ENCODE assay signal across 19 cellular contexts in the genomic region with DNA sequence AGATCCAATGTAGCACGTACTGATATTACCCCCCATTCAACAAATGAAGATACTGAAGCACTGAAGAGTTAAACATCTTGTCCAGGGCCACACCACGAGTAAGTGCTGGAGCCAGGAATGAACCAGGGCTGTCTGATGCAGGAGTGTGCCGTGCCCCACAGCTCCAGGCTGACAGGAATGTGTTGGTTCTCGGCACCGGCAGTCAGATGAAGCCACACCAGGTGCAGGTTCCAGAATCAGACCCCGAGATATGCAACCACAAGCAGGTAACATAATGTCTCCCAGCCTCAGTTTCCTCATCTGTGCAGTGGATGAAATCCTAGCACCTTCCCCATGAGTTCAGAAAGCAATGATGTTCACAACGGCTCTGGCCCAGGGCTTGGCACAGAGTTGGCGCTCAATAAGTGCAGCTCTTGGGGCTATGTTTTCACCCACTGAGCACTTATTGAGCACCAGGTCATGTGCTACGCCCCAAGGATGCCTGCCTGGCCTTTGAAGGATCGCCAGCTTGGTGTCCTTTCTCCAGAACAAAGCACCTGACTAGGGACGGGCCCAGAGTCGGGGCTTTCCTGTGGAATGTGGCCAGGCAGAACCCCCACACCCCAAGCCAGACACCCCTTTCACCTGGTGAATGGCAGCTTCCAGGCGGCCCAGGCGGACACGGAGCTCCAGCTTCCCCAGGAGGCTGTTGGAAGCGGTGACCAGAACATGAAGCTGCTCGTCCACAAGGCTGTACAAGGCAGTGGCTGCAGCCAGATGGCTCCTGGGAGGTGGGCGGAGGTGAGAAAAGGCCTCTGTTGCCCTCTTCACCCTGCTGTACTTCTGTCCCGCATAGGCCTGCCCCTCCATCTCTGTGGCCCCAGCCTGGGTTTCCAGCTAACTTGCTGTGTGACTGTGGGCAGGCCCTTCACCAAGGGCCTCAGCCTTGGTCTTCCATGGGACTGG. TPM values are rescaled to one million over a fixed set of nuclear protein-coding genes. Genes with fewer than 3 reads are reported as not detected.
DNase-seq lines count a peak whose midpoint lies in the region; ATAC-seq, FAIRE-seq and TF ChIP-seq lines count a peak whose summit lies in the region.
"Had no signal": no experiment of that assay in that cellular context is flagged by ENCODE, and none has a peak within 500 bp of the region (broad histone marks: within the 10 kb centered on the region; RNA-seq: fewer than 3 reads in every experiment).

No MANE protein-coding gene starts in this region.

- no peak overlapping the region for H3K4me3 ChIP-seq in HepG2 (replicated peaks in 1 of 3; ENCODE audit: insufficient read depth in 1 of 3, low read depth in 2 of 3, low read length in 3 of 3)
- no peak overlapping the region for H3K4me3 ChIP-seq in right lobe of liver
- no peak overlapping the region for H3K4me3 ChIP-seq in trophoblast cell (ENCODE audit: low read depth, low read length)
- H3K4me3 ChIP-seq: BLaER1 had no signal

- H2BK5ac ChIP-seq in trophoblast cell (ENCODE audit: low read depth, low read length, poor library complexity), result peak overlapping the region; percentile 65

- TF ChIP-seq POLR2A in HepG2 (IDR thresholded peaks at IDR 0.05; ENCODE audit: insufficient read depth in 1 of 2, low read depth in 2 of 2, low read length in 2 of 2) (no peak), right lobe of liver (IDR thresholded peaks at IDR 0.05) (no peak)

- H2AK5ac ChIP-seq in trophoblast cell (ENCODE audit: low read length), result peak overlapping the region; percentile 4

- peaks cover 4% of the 10 kb centered on the region; the same call in 1 of the 2 replicates for H4K20me1 ChIP-seq in HepG2 (ENCODE audit: insufficient read depth, low read length)
- H4K20me1 ChIP-seq: BLaER1 had no signal

- peak overlapping the region; percentile 4 for H3K18ac ChIP-seq in trophoblast cell (ENCODE audit: low read length)

- H3K27me3 ChIP-seq in HepG2 (ENCODE audit: control insufficient read depth in 1 of 2, insufficient read depth in 2 of 2, low read length in 2 of 2) (peaks cover 6 to 36% of the 10 kb centered on the region in 2 experiments; a peak in 4 of 5 replicates), right lobe of liver (no peaks in the 10 kb centered on the region), trophoblast cell (ENCODE audit: insufficient read depth, low read length) (no peaks in the 10 kb centered on the region)
- H3K27me3 ChIP-seq: BLaER1 had no signal

- TF ChIP-seq EP300 in HepG2 (IDR thresholded peaks at IDR 0.05; ENCODE audit: low read depth in 2 of 2, low read length in 2 of 2) (no peak), HepG2 (CRISPR knock-in tag; IDR thresholded peaks at IDR 0.05; ENCODE audit: borderline replicate concordance) (no peak)

- H3K9ac ChIP-seq in HepG2 (ENCODE audit: insufficient read depth, low read depth, low read length) (no peak overlapping the region), trophoblast cell (ENCODE audit: low read length) (no peak overlapping the region)
- H3K9ac ChIP-seq: BLaER1 had no signal

- H3K4me2 ChIP-seq in HepG2 (ENCODE audit: low read depth, low read length) (no peak overlapping the region), trophoblast cell (ENCODE audit: low read length) (no peak overlapping the region)
- H3K4me2 ChIP-seq: BLaER1 had no signal

- H3K14ac ChIP-seq in trophoblast cell (ENCODE audit: low read length), result peak overlapping the region; percentile 10

- H4K12ac ChIP-seq in trophoblast cell (ENCODE audit: low read depth, low read length), result no peak overlapping the region

- no peaks in the 10 kb centered on the region for H3K36me3 Mint-ChIP-seq in chondrocyte (ENCODE audit: low read depth)
- no peaks in the 10 kb centered on the region for H3K36me3 Mint-ChIP-seq in activated CD8-positive, alpha-beta T cell treated with anti-CD3 and anti-CD28 coated beads for 36 hours (ENCODE audit: low read depth)

- peak; percentile 4; the same call in 1 of the 3 replicates for ATAC-seq in HepG2
- ATAC-seq in right lobe of liver, result no peak
- ATAC-seq in activated CD8-positive, alpha-beta T cell treated with anti-CD3 and anti-CD28 coated beads for 36 hours, result no peak

- peak overlapping the region; percentile 81 for H4K91ac ChIP-seq in trophoblast cell (ENCODE audit: low read depth, low read length)

- TF ChIP-seq CTCF in HepG2 (CRISPR knock-in tag; IDR thresholded peaks at IDR 0.05) (peak; percentile 20; the same call in 1 of the 2 replicates), right lobe of liver (IDR thresholded peaks at IDR 0.05) (no peak), chondrocyte (IDR thresholded peaks at IDR 0.05) (no peak)
- TF ChIP-seq CTCF in activated CD8-positive, alpha-beta T cell treated with anti-CD3 and anti-CD28 coated beads for 36 hours (IDR thresholded peaks at IDR 0.05), result no peak

- H3K27ac Mint-ChIP-seq in chondrocyte (ENCODE audit: unreplicated experiment), result no peak overlapping the region
- H3K27ac Mint-ChIP-seq in activated CD8-positive, alpha-beta T cell treated with anti-CD3 and anti-CD28 coated beads for 36 hours, result no peak overlapping the region

- CTCF ChIA-PET in HepG2 (lab: Yijun Ruan, JAX; ENCODE audit: low intra/inter-chr PET ratio, low total read pairs), result interaction anchor here (0.6 to 5.4 kb wide), 4 partner anchors 94 to 278 kb away, joined by 3 to 140 read pairs (median 3); no protein-coding TSS in a partner anchor
- CTCF ChIA-PET in activated CD8-positive, alpha-beta T cell treated with anti-CD3 and anti-CD28 coated beads for 36 hours (lab: Charles Lee), result interaction anchor here (0.8 to 7.4 kb wide), 8 partner anchors 24 to 655 kb away, joined by 3 to 68 read pairs (median 8); a partner anchor contains a TSS

- no peak overlapping the region for H3K23ac ChIP-seq in trophoblast cell (ENCODE audit: low read length)

- no peaks in the 10 kb centered on the region for H3K36me3 ChIP-seq in HepG2 (replicated peaks in 1 of 2; ENCODE audit: control insufficient read depth in 1 of 2, insufficient read depth in 2 of 2, low read length in 2 of 2)
- no peaks in the 10 kb centered on the region for H3K36me3 ChIP-seq in right lobe of liver
- H3K36me3 ChIP-seq in trophoblast cell (ENCODE audit: control insufficient read depth in 1 of 2, insufficient read depth in 2 of 2, low read length in 2 of 2), result no peaks in the 10 kb centered on the region
- H3K36me3 ChIP-seq: BLaER1 had no signal

- intact Hi-C loops in HepG2 (cut with micrococcal nuclease; ENCODE audit: unreplicated experiment) (no loop called here), right lobe of liver (cut with DNase I) (loop anchor here in 1 of 2 donors (5.0 kb wide), 1 partner anchor 42 kb away; no protein-coding TSS in a partner anchor)
- intact Hi-C loops in activated CD8-positive, alpha-beta T cell treated with anti-CD3 and anti-CD28 coated beads for 36 hours (cut with micrococcal nuclease), result no loop called here

- BruUV-seq in HepG2 (replicated peaks; lab: Mats Ljungman, UMichigan), result no TSS peak

- no peaks in the 10 kb centered on the region for H3K9me3 Mint-ChIP-seq in chondrocyte (ENCODE audit: low read depth)
- H3K9me3 Mint-ChIP-seq in activated CD8-positive, alpha-beta T cell treated with anti-CD3 and anti-CD28 coated beads for 36 hours, result no peaks in the 10 kb centered on the region

- no peaks in the 10 kb centered on the region for H3K27me3 Mint-ChIP-seq in chondrocyte (ENCODE audit: low read depth)
- H3K27me3 Mint-ChIP-seq in activated CD8-positive, alpha-beta T cell treated with anti-CD3 and anti-CD28 coated beads for 36 hours, result no peaks in the 10 kb centered on the region

- H3K4me1 ChIP-seq in HepG2 (ENCODE audit: insufficient read depth, low read length) (peaks cover 18% of the 10 kb centered on the region; the same call in 1 of the 2 replicates), right lobe of liver (peaks cover 0 to 5% (median 0%) of the 10 kb centered on the region in 4 donors), trophoblast cell (ENCODE audit: control insufficient read depth in 1 of 2, insufficient read depth in 2 of 2, low read length in 2 of 2) (peaks cover 16 to 27% of the 10 kb centered on the region in 2 experiments)

- no peak overlapping the region for H3K4me3 Mint-ChIP-seq in chondrocyte (ENCODE audit: unreplicated experiment)
- H3K4me3 Mint-ChIP-seq in activated CD8-positive, alpha-beta T cell treated with anti-CD3 and anti-CD28 coated beads for 36 hours, result no peak overlapping the region

- peak overlapping the region; percentile 11 for H4K8ac ChIP-seq in trophoblast cell (ENCODE audit: low read depth, low read length)

- FAIRE-seq in HepG2 (lab: Jason Lieb, UNC), result no peak
- FAIRE-seq: GM12892 had no signal

- no peak for DNase-seq in HepG2 (ENCODE audit: low spot score)
- DNase-seq in right lobe of liver, result no peak
- peak; percentile 77 for DNase-seq in chondrocyte (ENCODE audit: low spot score)
- no peak for DNase-seq in trophoblast cell
- no peak for DNase-seq in superior temporal gyrus (ENCODE audit: extremely low spot score)
- no peak for DNase-seq in NCI-H1694 treated with DMSO at 0.1 percent for 48 hours (lab: John Stamatoyannopoulos, UW)
- DNase-seq in activated CD8-positive, alpha-beta T cell treated with anti-CD3 and anti-CD28 coated beads for 36 hours, result no peak
- no peak for DNase-seq in UCSD-AML1 (lab: John Stamatoyannopoulos, UW; ENCODE audit: unreplicated experiment)
- DNase-seq: DMS 273 treated with DMSO at 0.1 percent for 48 hours, H7, NCI-H1436, NCI-H2029 treated with DMSO at 0.1 percent for 48 hours, NCI-H2171 treated with DMSO at 0.1 percent for 48 hours, NCI-H446 treated with DMSO at 0.1 percent for 48 hours, NCI-H748 treated with DMSO at 0.1 percent for 48 hours, OCI-M1, RPMI8226 had no signal

- H2AFZ ChIP-seq in HepG2 (ENCODE audit: low read length), result no peak overlapping the region
- peak overlapping the region; percentile 4 for H2AFZ ChIP-seq in trophoblast cell (ENCODE audit: insufficient read depth, low read length, poor library complexity)

- H3K27ac ChIP-seq in HepG2 (ENCODE audit: extremely low read length, insufficient read depth, low read length), result no peak overlapping the region
- H3K27ac ChIP-seq in right lobe of liver, result no peak overlapping the region
- no peak overlapping the region for H3K27ac ChIP-seq in trophoblast cell (ENCODE audit: low read depth, low read length)
- H3K27ac ChIP-seq: BLaER1 had no signal

- H2BK12ac ChIP-seq in trophoblast cell (ENCODE audit: low read length), result peak overlapping the region; percentile 42

- peak overlapping the region; percentile 1 for H3K4ac ChIP-seq in trophoblast cell (ENCODE audit: low read depth, low read length)

- H3K79me2 ChIP-seq in HepG2 (ENCODE audit: insufficient read depth, low read length), result no peaks in the 10 kb centered on the region
- H3K79me2 ChIP-seq in trophoblast cell (ENCODE audit: control insufficient read depth, insufficient read depth, low read length, poor library complexity), result peaks cover 5% of the 10 kb centered on the region

- H3K79me1 ChIP-seq in trophoblast cell (ENCODE audit: low read length), result peaks cover 30% of the 10 kb centered on the region

- H3K4me1 Mint-ChIP-seq in chondrocyte (ENCODE audit: low read depth), result peaks cover 28% of the 10 kb centered on the region
- no peaks in the 10 kb centered on the region for H3K4me1 Mint-ChIP-seq in activated CD8-positive, alpha-beta T cell treated with anti-CD3 and anti-CD28 coated beads for 36 hours (ENCODE audit: low read depth)

- peak overlapping the region; percentile 59 for H2BK120ac ChIP-seq in trophoblast cell (ENCODE audit: insufficient read depth, low read length, poor library complexity)

- POLR2A ChIA-PET in HepG2 (lab: Yijun Ruan, JAX), result interaction anchor here (1.0 to 1.1 kb wide), 2 partner anchors 161 to 186 kb away, joined by 3 to 5 read pairs; a partner anchor contains a TSS
- POLR2A ChIA-PET in activated CD8-positive, alpha-beta T cell treated with anti-CD3 and anti-CD28 coated beads for 36 hours (lab: Charles Lee), result no interaction called here

- TF ChIP-seq RAD21 in HepG2 (CRISPR knock-in tag; IDR thresholded peaks at IDR 0.05), result no peak

- in situ Hi-C loops in HepG2 (cut with HindIII; ENCODE audit: extremely low pct_ligation_motif_present, low pct_unique_long_range_greater_than_20kb), result loop anchor here (25.0 kb wide), 1 partner anchor 657 kb away; no protein-coding TSS in a partner anchor

- WGBS in HepG2 (ENCODE audit: low lambda C conversion rate), result 42% methylated on average over 19 of the region's 19 CpGs
- WGBS in right lobe of liver (ENCODE audit: insufficient coverage, low coverage, low lambda C conversion rate, missing lambda C conversion rate), result 48% methylated on average over 4 of the region's 19 CpGs
- WGBS in trophoblast cell (ENCODE audit: extremely low coverage, insufficient coverage, insufficient read length), result no CpG with 5 or more reads among the region's 19 CpGs

- no peaks in the 10 kb centered on the region for H3K9me3 ChIP-seq in HepG2 (ENCODE audit: low read length)
- no peaks in the 10 kb centered on the region for H3K9me3 ChIP-seq in right lobe of liver
- no peaks in the 10 kb centered on the region for H3K9me3 ChIP-seq in trophoblast cell (ENCODE audit: insufficient read depth, low read depth, low read length)
- H3K9me3 ChIP-seq: BLaER1 had no signal

RNA-seq across cellular contexts. Expression of a gene that starts 41.3 kb away (rescaled TPM):
- total RNA-seq in HepG2 (2016; rRNA removed; fragmentation: Illumina TruSeq; extraction: Trizol), result 0.04 and 0.07 TPM in 2 replicates
- not detected in 2 replicates for total RNA-seq in HepG2 (2016; cell fraction: cytosol; rRNA removed; fragmentation: Illumina TruSeq; extraction: Trizol; ENCODE audit: low read depth)
- not detected in 2 replicates for total RNA-seq in HepG2 (2016; cell fraction: insoluble cytoplasmic fraction; rRNA removed; fragmentation: Illumina TruSeq; extraction: Trizol)
- total RNA-seq in HepG2 (2016; cell fraction: membrane; rRNA removed; fragmentation: Illumina TruSeq; extraction: Trizol), result not detected in 2 replicates
- not detected in 2 replicates for total RNA-seq in HepG2 (2016; cell fraction: nucleus; rRNA removed; fragmentation: Illumina TruSeq; extraction: Trizol)
- polyA plus RNA-seq in HepG2 (2011; rRNA removed), result not detected in 2 replicates
- polyA plus RNA-seq in HepG2 (2011; cell fraction: cytosol; rRNA removed), result not detected in 2 replicates
- not detected in 2 replicates for polyA plus RNA-seq in HepG2 (2011; cell fraction: nucleus; rRNA removed)
- not detected in 2 replicates for polyA plus RNA-seq in HepG2 (2012)
- not detected in 2 replicates for polyA plus RNA-seq in HepG2 (2016; cell fraction: cytosol; fragmentation: Illumina TruSeq; extraction: Trizol; ENCODE audit: low read depth)
- polyA plus RNA-seq in HepG2 (2016; cell fraction: insoluble cytoplasmic fraction; fragmentation: Illumina TruSeq; extraction: Trizol; ENCODE audit: low read depth), result not detected in 2 replicates
- not detected in 2 replicates for polyA plus RNA-seq in HepG2 (2016; cell fraction: membrane; fragmentation: Illumina TruSeq; extraction: Trizol; ENCODE audit: low read depth)
- not detected in 2 replicates for polyA plus RNA-seq in HepG2 (2016; cell fraction: nucleus; fragmentation: Illumina TruSeq; extraction: Trizol; ENCODE audit: insufficient read depth, low read depth)
- 0.02 TPM in 1 of 2 replicates, not detected in the other for polyA minus RNA-seq in HepG2 (2011; rRNA and poly(A)+ RNA removed; ENCODE audit: low replicate concordance)
- not detected in 2 replicates for polyA minus RNA-seq in HepG2 (2011; cell fraction: cytosol; rRNA and poly(A)+ RNA removed)
- polyA minus RNA-seq in HepG2 (2011; cell fraction: nucleus; rRNA and poly(A)+ RNA removed), result not detected in 2 replicates
- 1 to 10 TPM in 4 of 6 experiments, under 1 TPM in 2; 0.06 to 2.7 (median 1.5) TPM for total RNA-seq in right lobe of liver
- 17.6 to 18.8 TPM (median 17.8 TPM) in 3 replicates for total RNA-seq in chondrocyte
- 0.30 and 0.32 TPM in 2 replicates for polyA plus RNA-seq in trophoblast cell (2013)
- not detected for total RNA-seq in activated CD8-positive, alpha-beta T cell treated with anti-CD3 and anti-CD28 coated beads for 36 hours

RNA-seq across cellular contexts. Expression of a gene that starts 54.2 kb away (rescaled TPM):
- total RNA-seq in HepG2 (2016; rRNA removed; fragmentation: Illumina TruSeq; extraction: Trizol), result 4.2 and 4.5 TPM in 2 replicates
- 0.61 and 0.88 TPM in 2 replicates for total RNA-seq in HepG2 (2016; cell fraction: cytosol; rRNA removed; fragmentation: Illumina TruSeq; extraction: Trizol; ENCODE audit: low read depth)
- total RNA-seq in HepG2 (2016; cell fraction: insoluble cytoplasmic fraction; rRNA removed; fragmentation: Illumina TruSeq; extraction: Trizol), result 3.3 and 4.3 TPM in 2 replicates
- 2.1 and 2.3 TPM in 2 replicates for total RNA-seq in HepG2 (2016; cell fraction: membrane; rRNA removed; fragmentation: Illumina TruSeq; extraction: Trizol)
- 4.3 and 4.5 TPM in 2 replicates for total RNA-seq in HepG2 (2016; cell fraction: nucleus; rRNA removed; fragmentation: Illumina TruSeq; extraction: Trizol)
- 46.4 and 52.3 TPM in 2 replicates for polyA plus RNA-seq in HepG2 (2011; rRNA removed)
- 39.7 and 45.8 TPM in 2 replicates for polyA plus RNA-seq in HepG2 (2011; cell fraction: cytosol; rRNA removed)
- polyA plus RNA-seq in HepG2 (2011; cell fraction: nucleus; rRNA removed), result 48.4 and 54.8 TPM in 2 replicates
- polyA plus RNA-seq in HepG2 (2012), result 14.4 and 32.4 TPM in 2 replicates
- 1.5 and 1.8 TPM in 2 replicates for polyA plus RNA-seq in HepG2 (2016; cell fraction: cytosol; fragmentation: Illumina TruSeq; extraction: Trizol; ENCODE audit: low read depth)
- 5.3 and 7.5 TPM in 2 replicates for polyA plus RNA-seq in HepG2 (2016; cell fraction: insoluble cytoplasmic fraction; fragmentation: Illumina TruSeq; extraction: Trizol; ENCODE audit: low read depth)
- polyA plus RNA-seq in HepG2 (2016; cell fraction: membrane; fragmentation: Illumina TruSeq; extraction: Trizol; ENCODE audit: low read depth), result 2.5 TPM in 2 replicates
- polyA plus RNA-seq in HepG2 (2016; cell fraction: nucleus; fragmentation: Illumina TruSeq; extraction: Trizol; ENCODE audit: insufficient read depth, low read depth), result 7.7 and 9.8 TPM in 2 replicates
- 39.1 and 112 TPM in 2 replicates for polyA minus RNA-seq in HepG2 (2011; rRNA and poly(A)+ RNA removed; ENCODE audit: low replicate concordance)
- polyA minus RNA-seq in HepG2 (2011; cell fraction: cytosol; rRNA and poly(A)+ RNA removed), result 43.5 and 48.8 TPM in 2 replicates
- 26.7 and 32.2 TPM in 2 replicates for polyA minus RNA-seq in HepG2 (2011; cell fraction: nucleus; rRNA and poly(A)+ RNA removed)
- total RNA-seq in right lobe of liver, result 100 to 1,000 TPM; 135 to 940 (median 474) TPM
- 7.1 to 22.3 TPM (median 17.7 TPM) in 3 replicates for total RNA-seq in chondrocyte
- polyA plus RNA-seq in trophoblast cell (2013), result 330 and 332 TPM in 2 replicates
- total RNA-seq in activated CD8-positive, alpha-beta T cell treated with anti-CD3 and anti-CD28 coated beads for 36 hours, result not detected
